10 cellular contexts compared by ENCODE assay signal in genomic region chr4:105057370-105058096, GRCh38.
DNase-seq lines count a peak whose midpoint lies in the region; ATAC-seq lines count a peak whose summit lies in the region.
"Had no signal": no experiment of that assay in that cellular context is flagged by ENCODE, and none has a peak within 500 bp of the region (broad histone marks: within the 10 kb centered on the region; RNA-seq: fewer than 3 reads in every experiment).

No MANE protein-coding gene starts in this region.

- ATAC-seq in GM18502 (IDR thresholded peaks at IDR 0.05; ENCODE audit: poor library complexity, unreplicated experiment) (peak; percentile 28), HG02623 (IDR thresholded peaks at IDR 0.05; ENCODE audit: unreplicated experiment) (peak; percentile 21), memory B cell (ENCODE audit: low read depth) (peak; percentile 49), GM21825 (IDR thresholded peaks at IDR 0.05; ENCODE audit: unreplicated experiment) (no peak)

- peaks cover 27% of the 10 kb centered on the region for H3K4me1 Mint-ChIP-seq in memory B cell

- peaks cover 2% of the 10 kb centered on the region for H3K9me3 Mint-ChIP-seq in memory B cell

- no peaks in the 10 kb centered on the region for H3K36me3 Mint-ChIP-seq in memory B cell

- no peak overlapping the region for H3K27ac Mint-ChIP-seq in memory B cell

- DNase-seq in SIG-M5 treated with dmso at 0.1 percent for 504 hours (lab: John Stamatoyannopoulos, UW; ENCODE audit: unreplicated experiment) (peak; percentile 91), memory B cell (ENCODE audit: low spot score in 2 of 2) (no peak), DMS79 (lab: John Stamatoyannopoulos, UW) (no peak), NCI-H2196 (lab: John Stamatoyannopoulos, UW; ENCODE audit: unreplicated experiment) (no peak)
- DNase-seq: foreskin melanocyte, NCI-H1092, T-helper 9 cell had no signal

- H3K4me3 Mint-ChIP-seq in memory B cell, result no peak overlapping the region

- H3K27me3 Mint-ChIP-seq in memory B cell, result no peaks in the 10 kb centered on the region
